ENCODE assay signal across 2 cellular contexts in genomic region chr2:40439473-40439872, GRCh38.
TF ChIP-seq lines count a peak whose summit lies in the region.

No MANE protein-coding gene starts in this region.

TF ChIP-seq in SK-N-SH, 30 proteins besides CTCF, POLR2A, EP300 and RAD21:
- TF ChIP-seq PBX3 (IDR thresholded peaks at IDR 0.05) (peak; percentile 39; the same call in 1 of the 2 replicates), POLR2AphosphoS5 (IDR thresholded peaks at IDR 0.05; ENCODE audit: low read depth, low read length) (no peak), TCF12 (IDR thresholded peaks at IDR 0.05) (peak; percentile 48), FOSL2 (IDR thresholded peaks at IDR 0.05; ENCODE audit: borderline replicate concordance, low read depth) (peak; percentile 34; the same call in 1 of the 2 replicates), JUND (IDR thresholded peaks at IDR 0.05) (peak; percentile 44; the same call in 1 of the 2 replicates), USF2 (IDR thresholded peaks at IDR 0.05; ENCODE audit: borderline replicate concordance, low read depth, low read length) (no peak)

TF ChIP-seq in SK-N-SH treated with all-trans-retinoic acid at 6 μM for 48 hours, 23 proteins besides CTCF, POLR2A, EP300 and RAD21:
- TF ChIP-seq TOX (CRISPR knock-in tag; IDR thresholded peaks at IDR 0.05; ENCODE audit: borderline replicate concordance) (no peak), ESRRG (CRISPR knock-in tag; IDR thresholded peaks at IDR 0.05) (no peak), POU6F1 (CRISPR knock-in tag; IDR thresholded peaks at IDR 0.05; ENCODE audit: borderline replicate concordance, low read depth) (no peak), TCF4 (CRISPR knock-in tag; IDR thresholded peaks at IDR 0.05; ENCODE audit: borderline replicate concordance) (no peak), SNAI2 (CRISPR knock-in tag; IDR thresholded peaks at IDR 0.05) (no peak), PATZ1 (CRISPR knock-in tag; IDR thresholded peaks at IDR 0.05; ENCODE audit: borderline replicate concordance) (no peak), ZNF565 (CRISPR knock-in tag; conservative IDR thresholded peaks at IDR 0.05; ENCODE audit: low read depth) (no peak), ZNF8 (CRISPR knock-in tag; IDR thresholded peaks at IDR 0.05) (no peak), BACH2 (CRISPR knock-in tag; IDR thresholded peaks at IDR 0.05; ENCODE audit: borderline replicate concordance) (no peak), CREB5 (CRISPR knock-in tag; IDR thresholded peaks at IDR 0.05; ENCODE audit: low read depth) (no peak), OSR1 (CRISPR knock-in tag; IDR thresholded peaks at IDR 0.05) (no peak), GLIS3 (CRISPR knock-in tag; IDR thresholded peaks at IDR 0.05) (no peak), ZFP30 (CRISPR knock-in tag; IDR thresholded peaks at IDR 0.05) (no peak), TSHZ2 (CRISPR knock-in tag; IDR thresholded peaks at IDR 0.05) (no peak), ZNF70 (CRISPR knock-in tag; IDR thresholded peaks at IDR 0.05) (no peak), CSDC2 (CRISPR knock-in tag; IDR thresholded peaks at IDR 0.05) (no peak), ARNTL (CRISPR knock-in tag; IDR thresholded peaks at IDR 0.05; ENCODE audit: borderline replicate concordance, low read depth) (no peak), ISL1 (CRISPR knock-in tag; IDR thresholded peaks at IDR 0.05) (no peak), PPARA (CRISPR knock-in tag; IDR thresholded peaks at IDR 0.05; ENCODE audit: borderline replicate concordance) (no peak)
